ENCODE assay signal across 16 cellular contexts in the genomic region with DNA sequence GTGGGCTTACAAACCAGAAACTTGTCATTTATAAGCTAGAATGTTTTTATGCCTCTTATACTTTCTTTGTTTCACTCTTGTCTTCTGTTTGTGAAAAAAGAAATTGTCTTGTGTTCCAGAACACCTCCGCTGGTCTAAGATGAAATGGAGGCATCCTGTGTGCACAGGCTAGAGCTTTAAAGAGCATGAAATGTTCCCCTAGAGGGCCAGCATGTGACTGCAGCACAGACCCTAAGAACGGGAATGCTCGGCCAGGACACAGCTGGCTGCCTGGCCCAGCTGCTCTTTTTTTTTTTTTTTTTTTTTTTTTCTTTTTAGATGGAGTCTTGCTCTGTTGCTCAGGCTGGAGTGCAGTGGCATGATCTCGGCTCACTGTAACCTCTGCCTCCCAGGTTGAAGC. TPM values are rescaled to one million over a fixed set of nuclear protein-coding genes. Genes with fewer than 3 reads are reported as not detected.
DNase-seq lines count a peak whose midpoint lies in the region; ATAC-seq and TF ChIP-seq lines count a peak whose summit lies in the region.
"Had no signal": no experiment of that assay in that cellular context is flagged by ENCODE, and none has a peak within 500 bp of the region (broad histone marks: within the 10 kb centered on the region; RNA-seq: fewer than 3 reads in every experiment).

No MANE protein-coding gene starts in this region.

- no peak overlapping the region for H3K4me3 Mint-ChIP-seq in glutamatergic neuron (ENCODE audit: unreplicated experiment)
- H3K4me3 Mint-ChIP-seq: activated CD8-positive, alpha-beta T cell treated with anti-CD3 and anti-CD28 coated beads, Interleukin-2, amount 10 ng/mL, durations not matched to agents 7 days and 5 days; stimulated activated memory B cell treated with anti-CD40 and anti-IgM and Interleukin-4, amounts not matched to agents 10 μg/mL and 1 μg/mL and 100 μg/mL, for 72 hours had no signal

- H3K4me3 ChIP-seq in vagina (no peak overlapping the region), prostate gland (no peak overlapping the region)

- no peak for TF ChIP-seq POLR2A in vagina (IDR thresholded peaks at IDR 0.05)
- TF ChIP-seq POLR2A in prostate gland (IDR thresholded peaks at IDR 0.05): no peak

- H3K27me3 Mint-ChIP-seq in glutamatergic neuron (ENCODE audit: unreplicated experiment): no peaks in the 10 kb centered on the region
- H3K27me3 Mint-ChIP-seq: stimulated activated memory B cell treated with anti-CD40 and anti-IgM and Interleukin-4, amounts not matched to agents 10 μg/mL and 1 μg/mL and 100 μg/mL, for 72 hours had no signal

- peaks cover 14% of the 10 kb centered on the region for H3K4me1 ChIP-seq in vagina
- H3K4me1 ChIP-seq in prostate gland (replicated peaks): no peaks in the 10 kb centered on the region

- no peaks in the 10 kb centered on the region for H3K9me3 Mint-ChIP-seq in glutamatergic neuron (ENCODE audit: unreplicated experiment)
- H3K9me3 Mint-ChIP-seq: stimulated activated memory B cell treated with anti-CD40 and anti-IgM and Interleukin-4, amounts not matched to agents 10 μg/mL and 1 μg/mL and 100 μg/mL, for 72 hours had no signal

- H3K27ac Mint-ChIP-seq in glutamatergic neuron (ENCODE audit: unreplicated experiment): no peak overlapping the region
- H3K27ac Mint-ChIP-seq: activated CD8-positive, alpha-beta T cell treated with anti-CD3 and anti-CD28 coated beads, Interleukin-2, amount 10 ng/mL, durations not matched to agents 7 days and 5 days; stimulated activated memory B cell treated with anti-CD40 and anti-IgM and Interleukin-4, amounts not matched to agents 10 μg/mL and 1 μg/mL and 100 μg/mL, for 72 hours had no signal

- peak; percentile 21 for DNase-seq in Ammon's horn (ENCODE audit: low spot score)
- peak; percentile 26 for DNase-seq in glutamatergic neuron
- DNase-seq in activated CD8-positive, alpha-beta memory T cell treated with anti-CD3 and anti-CD28 coated beads for 24 hours: no peak
- DNase-seq in NCI-H526 treated with DMSO at 0.1 percent for 48 hours (lab: John Stamatoyannopoulos, UW): no peak
- DNase-seq in vagina (ENCODE audit: extremely low spot score in 2 of 2): no peak
- no peak for DNase-seq in prostate gland (ENCODE audit: low spot score)
- DNase-seq: activated CD8-positive, alpha-beta T cell treated with anti-CD3 and anti-CD28 coated beads, Interleukin-2, amount 10 ng/mL, durations not matched to agents 7 days and 5 days; activated effector memory CD4-positive, alpha-beta T cell treated with anti-CD3 and anti-CD28 coated beads, Interleukin-2, amount 50 U/mL, for 16 hours; Calu3; effector CD4-positive, alpha-beta T cell; GOT3; NCI-H510A treated with DMSO at 0.1 percent for 48 hours; stimulated activated CD4-positive, alpha-beta T cell treated with anti-CD3 and anti-CD28 coated beads, Interleukin-2, amount 100 ng/mL, for 48 hours had no signal

- intact Hi-C loops in vagina (cut with DNase I): no loop called here
- intact Hi-C loops in prostate gland (cut with DNase I): no loop called here

- WGBS in prostate gland: 77% methylated on average over 4 of the region's 4 CpGs

- TF ChIP-seq CTCF in glutamatergic neuron (IDR thresholded peaks at IDR 0.05; ENCODE audit: partially characterized antibody, unreplicated experiment) (peak; percentile 61), vagina (IDR thresholded peaks at IDR 0.05) (no peak), prostate gland (IDR thresholded peaks at IDR 0.05) (no peak)

- H3K4me1 Mint-ChIP-seq in glutamatergic neuron (ENCODE audit: low read depth, unreplicated experiment): peaks cover 22% of the 10 kb centered on the region

- ATAC-seq in GM21447 (IDR thresholded peaks at IDR 0.05; ENCODE audit: unreplicated experiment): peak; percentile 34
- ATAC-seq in HG03460 (IDR thresholded peaks at IDR 0.05; ENCODE audit: unreplicated experiment): peak; percentile 33
- ATAC-seq: activated CD8-positive, alpha-beta T cell treated with anti-CD3 and anti-CD28 coated beads, Interleukin-2, amount 10 ng/mL, durations not matched to agents 7 days and 5 days; stimulated activated memory B cell treated with anti-CD40 and anti-IgM and Interleukin-4, amounts not matched to agents 10 μg/mL and 1 μg/mL and 100 μg/mL, for 72 hours had no signal

- no peaks in the 10 kb centered on the region for H3K9me3 ChIP-seq in vagina
- H3K9me3 ChIP-seq in prostate gland: no peaks in the 10 kb centered on the region

- no peaks in the 10 kb centered on the region for H3K36me3 Mint-ChIP-seq in glutamatergic neuron (ENCODE audit: unreplicated experiment)

- no peaks in the 10 kb centered on the region for H3K27me3 ChIP-seq in vagina
- no peaks in the 10 kb centered on the region for H3K27me3 ChIP-seq in prostate gland (replicated peaks; ENCODE audit: insufficient read depth)

- no peak overlapping the region for H3K27ac ChIP-seq in vagina
- H3K27ac ChIP-seq in prostate gland: no peak overlapping the region

- H3K36me3 ChIP-seq in vagina: peaks cover 0 to 69% of the 10 kb centered on the region in 2 donors
- peaks cover 8 to 9% of the 10 kb centered on the region in 2 donors for H3K36me3 ChIP-seq in prostate gland

RNA-seq across cellular contexts. Expression of gene SETD7, which starts 33.6 kb away (rescaled TPM):
- total RNA-seq in glutamatergic neuron (ENCODE audit: unreplicated experiment) (22.6 TPM), vagina (51.8 TPM), prostate gland (100 to 1,000 TPM in 1 of 2 donors, 10 to 100 TPM in 1; 71.7 to 100 TPM)

Comparison
In these comparisons a context has a peak if more than half of its experiments do, and no peak if none do; other contexts are left out.
1. DNase-seq: peak in Ammon's horn (single experiment) and glutamatergic neuron (single experiment); none in activated CD8-positive, alpha-beta memory T cell treated with anti-CD3 and anti-CD28 coated beads for 24 hours (single experiment), NCI-H526 treated with DMSO at 0.1 percent for 48 hours (single experiment), vagina (0 of 2) and prostate gland (single experiment).